1 cellular context compared by ENCODE assay signal in genomic region chr14:91873476-91874265, GRCh38.
A peak's percentile ranks its signal among the peaks of the same experiment; 100 is the strongest.
TF ChIP-seq lines count a peak whose summit lies in the region.

No MANE protein-coding gene starts in this region.

TF ChIP-seq in GM12878, 131 proteins besides CTCF, POLR2A, EP300 and RAD21 (continued from another document and continues in another):
- TF ChIP-seq ZBTB33 (IDR thresholded peaks at IDR 0.05) (no peak), RBBP5 (conservative IDR thresholded peaks at IDR 0.05) (no peak), SPI1 (IDR thresholded peaks at IDR 0.05; ENCODE audit: borderline replicate concordance, insufficient read depth, low read depth, low read length) (0 out of 2 replicates have a peak, but pooled peaks have one; percentile 16), PAX8 (IDR thresholded peaks at IDR 0.05) (no peak), IKZF2 (IDR thresholded peaks at IDR 0.05) (peak; percentile 77 to 82), KDM1A (IDR thresholded peaks at IDR 0.05; ENCODE audit: borderline replicate concordance) (no peak), EZH2 (IDR thresholded peaks at IDR 0.05; ENCODE audit: borderline replicate concordance, control insufficient read depth, low read depth, low read length) (no peak), TCF3 (IDR thresholded peaks at IDR 0.05; ENCODE audit: borderline replicate concordance, insufficient read depth, low read depth, low read length) (no peak), ZBED1 (IDR thresholded peaks at IDR 0.05; ENCODE audit: borderline replicate concordance) (no peak), ZSCAN29 (IDR thresholded peaks at IDR 0.05) (no peak), GATAD2B (conservative IDR thresholded peaks at IDR 0.05; ENCODE audit: low read depth) (no peak), CUX1 (IDR thresholded peaks at IDR 0.05; ENCODE audit: insufficient replicate concordance, low read depth, low read length) (no peak), IRF3 (IDR thresholded peaks at IDR 0.05) (no peak), ZNF384 (IDR thresholded peaks at IDR 0.05; ENCODE audit: borderline replicate concordance, low read depth, low read length) (no peak), DPF2 (IDR thresholded peaks at IDR 0.05) (peak; percentile 67), IKZF1 (conservative IDR thresholded peaks at IDR 0.05) (peak; percentile 67), ASH2L (IDR thresholded peaks at IDR 0.05; ENCODE audit: borderline replicate concordance, low read depth) (no peak), RELA (IDR thresholded peaks at IDR 0.05; ENCODE audit: borderline replicate concordance, partially characterized antibody) (no peak), MEF2A (IDR thresholded peaks at IDR 0.05; ENCODE audit: insufficient read depth, low read depth, low read length) (no peak), ATF2 (IDR thresholded peaks at IDR 0.05; ENCODE audit: low read length) (no peak), BMI1 (IDR thresholded peaks at IDR 0.05; ENCODE audit: borderline replicate concordance) (no peak), ATF7 (IDR thresholded peaks at IDR 0.05; ENCODE audit: low read depth) (no peak; the same call in 1 of the 2 replicates), YBX1 (IDR thresholded peaks at IDR 0.05) (no peak), SREBF1 (IDR thresholded peaks at IDR 0.05; ENCODE audit: low read length) (no peak), MAX (IDR thresholded peaks at IDR 0.05; ENCODE audit: low read depth, low read length) (peak; percentile 42; the same call in 1 of the 2 replicates), HDAC6 (IDR thresholded peaks at IDR 0.05; ENCODE audit: unreplicated experiment) (no peak), NR2C2 (IDR thresholded peaks at IDR 0.05; ENCODE audit: borderline replicate concordance, control insufficient read depth, insufficient read length, low read depth) (no peak), CREB1 (IDR thresholded peaks at IDR 0.05; ENCODE audit: low read depth) (no peak), KAT2A (conservative IDR thresholded peaks at IDR 0.05; ENCODE audit: control insufficient read depth, low read depth, low read length) (no peak), IRF5 (IDR thresholded peaks at IDR 0.05; ENCODE audit: borderline replicate concordance) (no peak), ZNF687 (IDR thresholded peaks at IDR 0.05) (no peak), PAX5 (IDR thresholded peaks at IDR 0.05; ENCODE audit: borderline replicate concordance, low read depth, low read length) (peak; percentile 91), CBFB (IDR thresholded peaks at IDR 0.05; ENCODE audit: low read depth) (no peak), SP1 (IDR thresholded peaks at IDR 0.05; ENCODE audit: low read depth, low read length) (peak; percentile 47), NRF1 (conservative IDR thresholded peaks at IDR 0.05; ENCODE audit: low read depth, low read length) (no peak)
- TF ChIP-seq, protein P1, sequence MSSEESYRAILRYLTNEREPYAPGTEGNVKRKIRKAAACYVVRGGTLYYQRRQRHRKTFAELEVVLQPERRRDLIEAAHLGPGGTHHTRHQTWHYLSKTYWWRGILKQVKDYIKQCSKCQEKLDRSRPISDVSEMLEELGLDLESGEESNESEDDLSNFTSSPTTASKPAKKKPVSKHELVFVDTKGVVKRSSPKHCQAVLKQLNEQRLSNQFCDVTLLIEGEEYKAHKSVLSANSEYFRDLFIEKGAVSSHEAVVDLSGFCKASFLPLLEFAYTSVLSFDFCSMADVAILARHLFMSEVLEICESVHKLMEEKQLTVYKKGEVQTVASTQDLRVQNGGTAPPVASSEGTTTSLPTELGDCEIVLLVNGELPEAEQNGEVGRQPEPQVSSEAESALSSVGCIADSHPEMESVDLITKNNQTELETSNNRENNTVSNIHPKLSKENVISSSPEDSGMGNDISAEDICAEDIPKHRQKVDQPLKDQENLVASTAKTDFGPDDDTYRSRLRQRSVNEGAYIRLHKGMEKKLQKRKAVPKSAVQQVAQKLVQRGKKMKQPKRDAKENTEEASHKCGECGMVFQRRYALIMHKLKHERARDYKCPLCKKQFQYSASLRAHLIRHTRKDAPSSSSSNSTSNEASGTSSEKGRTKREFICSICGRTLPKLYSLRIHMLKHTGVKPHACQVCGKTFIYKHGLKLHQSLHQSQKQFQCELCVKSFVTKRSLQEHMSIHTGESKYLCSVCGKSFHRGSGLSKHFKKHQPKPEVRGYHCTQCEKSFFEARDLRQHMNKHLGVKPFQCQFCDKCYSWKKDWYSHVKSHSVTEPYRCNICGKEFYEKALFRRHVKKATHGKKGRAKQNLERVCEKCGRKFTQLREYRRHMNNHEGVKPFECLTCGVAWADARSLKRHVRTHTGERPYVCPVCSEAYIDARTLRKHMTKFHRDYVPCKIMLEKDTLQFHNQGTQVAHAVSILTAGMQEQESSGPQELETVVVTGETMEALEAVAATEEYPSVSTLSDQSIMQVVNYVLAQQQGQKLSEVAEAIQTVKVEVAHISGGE (CRISPR knock-in tag; IDR thresholded peaks at IDR 0.05): no peak
- TF ChIP-seq, protein P2, sequence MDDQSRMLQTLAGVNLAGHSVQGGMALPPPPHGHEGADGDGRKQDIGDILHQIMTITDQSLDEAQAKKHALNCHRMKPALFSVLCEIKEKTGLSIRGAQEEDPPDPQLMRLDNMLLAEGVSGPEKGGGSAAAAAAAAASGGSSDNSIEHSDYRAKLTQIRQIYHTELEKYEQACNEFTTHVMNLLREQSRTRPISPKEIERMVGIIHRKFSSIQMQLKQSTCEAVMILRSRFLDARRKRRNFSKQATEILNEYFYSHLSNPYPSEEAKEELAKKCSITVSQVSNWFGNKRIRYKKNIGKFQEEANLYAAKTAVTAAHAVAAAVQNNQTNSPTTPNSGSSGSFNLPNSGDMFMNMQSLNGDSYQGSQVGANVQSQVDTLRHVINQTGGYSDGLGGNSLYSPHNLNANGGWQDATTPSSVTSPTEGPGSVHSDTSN (IDR thresholded peaks at IDR 0.05; ENCODE audit: insufficient replicate concordance, low read depth, low read length): no peak
- TF ChIP-seq, protein P3, sequence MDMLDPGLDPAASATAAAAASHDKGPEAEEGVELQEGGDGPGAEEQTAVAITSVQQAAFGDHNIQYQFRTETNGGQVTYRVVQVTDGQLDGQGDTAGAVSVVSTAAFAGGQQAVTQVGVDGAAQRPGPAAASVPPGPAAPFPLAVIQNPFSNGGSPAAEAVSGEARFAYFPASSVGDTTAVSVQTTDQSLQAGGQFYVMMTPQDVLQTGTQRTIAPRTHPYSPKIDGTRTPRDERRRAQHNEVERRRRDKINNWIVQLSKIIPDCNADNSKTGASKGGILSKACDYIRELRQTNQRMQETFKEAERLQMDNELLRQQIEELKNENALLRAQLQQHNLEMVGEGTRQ (IDR thresholded peaks at IDR 0.05; ENCODE audit: borderline replicate concordance, low read depth, low read length): no peak
